In the genomic region with DNA sequence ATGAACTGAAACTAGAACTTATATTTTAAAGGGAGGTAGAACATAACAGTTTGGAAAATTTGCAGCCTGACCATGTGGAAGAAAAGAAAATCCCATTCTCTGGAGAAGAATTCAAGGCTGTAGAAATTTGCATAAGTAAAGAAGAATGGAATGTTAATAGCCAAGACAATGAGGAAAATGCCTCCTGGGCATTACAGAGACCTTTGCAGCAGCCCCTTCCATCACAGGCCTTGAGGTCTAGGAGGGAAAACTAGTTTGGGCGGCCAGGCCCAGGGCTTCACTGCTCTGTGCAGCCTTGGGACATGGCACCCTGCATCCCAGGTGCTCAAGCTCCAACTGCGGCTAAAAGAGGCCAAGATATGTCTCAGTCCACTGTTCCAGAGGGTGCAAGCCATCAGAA, we compare ENCODE assay signal across 23 cellular contexts.
"Had no signal": no experiment of that assay in that cellular context is flagged by ENCODE, and none has a peak within 500 bp of the region (broad histone marks: within the 10 kb centered on the region; RNA-seq: fewer than 3 reads in every experiment).

No MANE protein-coding gene starts in this region.

- H3K4me1 Mint-ChIP-seq: naive thymus-derived CD4-positive, alpha-beta T cell; nephron; stimulated activated naive CD8-positive, alpha-beta T cell treated with anti-CD3 and anti-CD28 coated beads, Interleukin-15, amount 100 ng/mL, for 72 hours had no signal

- H3K27me3 ChIP-seq: left lung, right atrium auricular region, thyroid gland, vagina had no signal

- H3K4me1 ChIP-seq: left lung, prostate gland, right atrium auricular region, thyroid gland, vagina had no signal

- H3K4me3 Mint-ChIP-seq: naive thymus-derived CD4-positive, alpha-beta T cell; nephron; stimulated activated naive CD8-positive, alpha-beta T cell treated with anti-CD3 and anti-CD28 coated beads, Interleukin-15, amount 100 ng/mL, for 72 hours had no signal

- H3K27ac Mint-ChIP-seq: naive thymus-derived CD4-positive, alpha-beta T cell; nephron; stimulated activated naive CD8-positive, alpha-beta T cell treated with anti-CD3 and anti-CD28 coated beads, Interleukin-15, amount 100 ng/mL, for 72 hours had no signal

- H3K4me3 ChIP-seq: coronary artery, left lung, prostate gland, right atrium auricular region, smooth muscle cell, thyroid gland, vagina had no signal

- H3K36me3 ChIP-seq: left lung, prostate gland, right atrium auricular region, thyroid gland, vagina had no signal

- H3K27me3 Mint-ChIP-seq: naive thymus-derived CD4-positive, alpha-beta T cell; stimulated activated naive CD8-positive, alpha-beta T cell treated with anti-CD3 and anti-CD28 coated beads, Interleukin-15, amount 100 ng/mL, for 72 hours had no signal

- H3K27ac ChIP-seq: coronary artery, left lung, prostate gland, right atrium auricular region, thyroid gland, vagina had no signal

- H3K4me2 ChIP-seq: smooth muscle cell had no signal

- H3K9me3 ChIP-seq: prostate gland, right atrium auricular region, thyroid gland, vagina had no signal

- DNase-seq: dermis blood vessel endothelial cell; effector memory CD4-positive, alpha-beta T cell; hypothalamus; left cardiac atrium; mesenchymal stem cell; midbrain; naive thymus-derived CD4-positive, alpha-beta T cell; nucleus accumbens; stimulated activated CD4-positive, alpha-beta T cell treated with anti-CD3 and anti-CD28 coated beads, Interleukin-12 subunit alpha, Interleukin-12 subunit beta, amount 100 ng/mL, for 4 hours; stimulated activated CD4-positive, alpha-beta T cell treated with anti-CD3 and anti-CD28 coated beads, Interleukin-1b, Interleukin-23, amount 100 ng/mL, for 48 hours; stimulated activated CD4-positive, alpha-beta T cell treated with anti-CD3 and anti-CD28 coated beads, Interleukin-4, amount 100 ng/mL, for 1 hour; stimulated activated CD8-positive, alpha-beta memory T cell treated with anti-CD3 and anti-CD28 coated beads, Interleukin-4, amount 100 ng/mL, for 48 hours; stimulated activated naive CD4-positive, alpha-beta T cell; stimulated activated naive CD8-positive, alpha-beta T cell treated with anti-CD3 and anti-CD28 coated beads, Interleukin-15, amount 100 ng/mL, for 72 hours; thyroid gland; trophoblast cell had no signal
